ENCODE assay signal across 1 cellular context in the genomic region with DNA sequence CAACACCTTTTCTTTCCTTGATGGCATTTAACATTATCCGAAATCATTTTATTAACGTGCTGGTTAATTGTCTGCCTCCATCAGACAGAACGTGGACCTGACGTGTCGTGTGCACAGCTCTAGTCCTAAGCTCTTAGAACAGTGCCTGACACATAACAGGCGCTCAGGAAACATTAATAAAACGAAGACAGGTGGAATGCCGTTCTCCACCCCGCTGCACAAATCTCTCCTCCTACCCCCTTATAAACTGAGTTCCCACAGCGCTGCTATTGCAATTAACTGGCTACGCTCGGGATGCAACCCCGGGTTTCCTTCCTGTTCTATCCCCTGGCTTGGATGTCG.
TF ChIP-seq lines count a peak whose summit lies in the region.

No MANE protein-coding gene starts in this region.

TF ChIP-seq in HEK293, 187 proteins besides CTCF, POLR2A, EP300 and RAD21 (continued from another document):
- TF ChIP-seq, protein P1, sequence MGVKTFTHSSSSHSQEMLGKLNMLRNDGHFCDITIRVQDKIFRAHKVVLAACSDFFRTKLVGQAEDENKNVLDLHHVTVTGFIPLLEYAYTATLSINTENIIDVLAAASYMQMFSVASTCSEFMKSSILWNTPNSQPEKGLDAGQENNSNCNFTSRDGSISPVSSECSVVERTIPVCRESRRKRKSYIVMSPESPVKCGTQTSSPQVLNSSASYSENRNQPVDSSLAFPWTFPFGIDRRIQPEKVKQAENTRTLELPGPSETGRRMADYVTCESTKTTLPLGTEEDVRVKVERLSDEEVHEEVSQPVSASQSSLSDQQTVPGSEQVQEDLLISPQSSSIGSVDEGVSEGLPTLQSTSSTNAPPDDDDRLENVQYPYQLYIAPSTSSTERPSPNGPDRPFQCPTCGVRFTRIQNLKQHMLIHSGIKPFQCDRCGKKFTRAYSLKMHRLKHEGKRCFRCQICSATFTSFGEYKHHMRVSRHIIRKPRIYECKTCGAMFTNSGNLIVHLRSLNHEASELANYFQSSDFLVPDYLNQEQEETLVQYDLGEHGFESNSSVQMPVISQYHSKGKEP (tag by site-specific recombination; IDR thresholded peaks at IDR 0.05) = no peak
- TF ChIP-seq ZNF423 (tag by site-specific recombination; IDR thresholded peaks at IDR 0.05) = no peak
